In genomic region chr1:172109357-172109756, GRCh38 we compare ENCODE assay signal across 24 cellular contexts.
A peak's percentile ranks its signal among the peaks of the same experiment; 100 is the strongest.
DNase-seq lines count a peak whose midpoint lies in the region; ATAC-seq, FAIRE-seq and TF ChIP-seq lines count a peak whose summit lies in the region.
"Had no signal": no experiment of that assay in that cellular context is flagged by ENCODE, and none has a peak within 500 bp of the region (broad histone marks: within the 10 kb centered on the region; RNA-seq: fewer than 3 reads in every experiment).

No MANE protein-coding gene starts in this region.

- no peaks in the 10 kb centered on the region for H3K9me3 ChIP-seq in MM.1S (replicated peaks; ENCODE audit: insufficient read depth, low read length)
- H3K9me3 ChIP-seq: A549, esophagus muscularis mucosa, upper lobe of left lung had no signal

- H3K4me1 Mint-ChIP-seq in endothelial cell (ENCODE audit: unreplicated experiment) = peaks cover 16% of the 10 kb centered on the region
- H3K4me1 Mint-ChIP-seq: H9 had no signal

- H3K9me2 ChIP-seq in MM.1S (replicated peaks; ENCODE audit: insufficient read depth, low read length) = no peaks in the 10 kb centered on the region

- H3K79me2 ChIP-seq in MM.1S (ENCODE audit: low read length) = no peaks in the 10 kb centered on the region

- H3K27me3 ChIP-seq in MM.1S (replicated peaks; ENCODE audit: insufficient read depth, low read length) = no peaks in the 10 kb centered on the region
- H3K27me3 ChIP-seq: esophagus muscularis mucosa, upper lobe of left lung had no signal

- no peak for FAIRE-seq in GM19239 (lab: Jason Lieb, UNC)
- FAIRE-seq: A549, K562 had no signal

- no peaks in the 10 kb centered on the region for H4K20me1 ChIP-seq in MM.1S (ENCODE audit: insufficient read depth, low read length)

- H2AFZ ChIP-seq in MM.1S (ENCODE audit: low read length) = no peak overlapping the region

- no peak for TF ChIP-seq CTCF in AG10803 (conservative IDR thresholded peaks at IDR 0.05; ENCODE audit: low read length)
- no peak for TF ChIP-seq CTCF in endothelial cell (IDR thresholded peaks at IDR 0.05; ENCODE audit: unreplicated experiment)
- no peak for TF ChIP-seq CTCF in MM.1S (IDR thresholded peaks at IDR 0.05; ENCODE audit: low read length)

- H3K4me3 ChIP-seq in AG10803 (ENCODE audit: low read length) = no peak overlapping the region
- no peak overlapping the region for H3K4me3 ChIP-seq in MM.1S (ENCODE audit: low read length)
- H3K4me3 ChIP-seq: A549, esophagus muscularis mucosa, K562, upper lobe of left lung had no signal

- H3K27ac ChIP-seq in MM.1S (ENCODE audit: low read length) = no peak overlapping the region
- H3K27ac ChIP-seq: A549, esophagus muscularis mucosa had no signal

- no peaks in the 10 kb centered on the region for H3K9me3 Mint-ChIP-seq in endothelial cell (ENCODE audit: unreplicated experiment)
- H3K9me3 Mint-ChIP-seq: CD8-positive, alpha-beta T cell; H9 had no signal

- no peak overlapping the region for H3K4me3 Mint-ChIP-seq in endothelial cell (ENCODE audit: unreplicated experiment)
- H3K4me3 Mint-ChIP-seq: CD8-positive, alpha-beta T cell; H9 had no signal

- H3K27me3 Mint-ChIP-seq in endothelial cell (ENCODE audit: unreplicated experiment) = no peaks in the 10 kb centered on the region

- peak; percentile 58 for ATAC-seq in left lobe of liver
- ATAC-seq: A549; activated CD4-positive, CD25-positive, alpha-beta regulatory T cell treated with anti-CD3 and anti-CD28 coated beads, Interleukin-2, amount 50 U/mL, for 24 hours; CD8-positive, alpha-beta T cell; K562; left colon; right cardiac atrium; Right ventricle myocardium inferior had no signal

- DNase-seq in AG10803 (ENCODE audit: low read depth) = peak; percentile 62
- DNase-seq in KG1 (lab: John Stamatoyannopoulos, UW) = peak; percentile 39
- DNase-seq in endothelial cell (ENCODE audit: low spot score) = no peak
- DNase-seq in left lobe of liver (ENCODE audit: low spot score) = no peak
- DNase-seq in NCI-H748 (lab: John Stamatoyannopoulos, UW; ENCODE audit: unreplicated experiment) = no peak
- DNase-seq in MM.1S = no peak
- DNase-seq in CD1c-positive myeloid dendritic cell (ENCODE audit: extremely low spot score) = no peak
- no peak for DNase-seq in GM19239 (ENCODE audit: insufficient read length, low spot score)
- DNase-seq: CD8-positive, alpha-beta T cell; DMS79 treated with DMSO at 0.1 percent for 48 hours; H9; left colon; NCI-H2081; NCI-H510A; nucleus accumbens; right cardiac atrium; stimulated activated naive CD4-positive, alpha-beta T cell treated with Interleukin-2 at 50 U/mL for 16 hours; T-helper 2 cell; upper lobe of left lung had no signal

- H3K9ac ChIP-seq in MM.1S (ENCODE audit: low read length) = no peak overlapping the region

- no peaks in the 10 kb centered on the region for H3F3A ChIP-seq in MM.1S (ENCODE audit: insufficient read depth, low read length)

- peak overlapping the region; percentile 11 for H3K27ac Mint-ChIP-seq in endothelial cell (ENCODE audit: unreplicated experiment)
- H3K27ac Mint-ChIP-seq: CD8-positive, alpha-beta T cell; H9 had no signal

- H3K4me1 ChIP-seq in MM.1S (ENCODE audit: low read length) = no peaks in the 10 kb centered on the region

- H3K36me3 Mint-ChIP-seq in endothelial cell (ENCODE audit: low read depth, unreplicated experiment) = no peaks in the 10 kb centered on the region
- H3K36me3 Mint-ChIP-seq: CD8-positive, alpha-beta T cell had no signal

- no peaks in the 10 kb centered on the region for H3K36me3 ChIP-seq in MM.1S (replicated peaks; ENCODE audit: insufficient read depth, low read length)
- H3K36me3 ChIP-seq: esophagus muscularis mucosa, upper lobe of left lung had no signal

- no peak overlapping the region for H3K4me2 ChIP-seq in MM.1S (ENCODE audit: low read depth, low read length)
- H3K4me2 ChIP-seq: A549 had no signal

Comparison
In these comparisons a context has a peak if more than half of its experiments do, and no peak if none do; other contexts are left out.
1. DNase-seq: peak in AG10803 (single experiment) and KG1 (single experiment); none in endothelial cell (single experiment), left lobe of liver (single experiment), NCI-H748 (single experiment), MM.1S (single experiment), CD1c-positive myeloid dendritic cell (single experiment) and GM19239 (single experiment).